8 cellular contexts compared by ENCODE assay signal in genomic region chr7:113085781-113086390, GRCh38. TPM values are rescaled to one million over a fixed set of nuclear protein-coding genes. Genes with fewer than 3 reads are reported as not detected.
DNase-seq lines count a peak whose midpoint lies in the region; ATAC-seq lines count a peak whose summit lies in the region.

No MANE protein-coding gene starts in this region.

- no peak overlapping the region for H3K27ac Mint-ChIP-seq in activated T-helper 17 cell treated with anti-CD3 and anti-CD28 coated beads, Interleukin-2, amount 50 U/mL, for 72 hours
- no peak overlapping the region for H3K27ac Mint-ChIP-seq in CD8-positive, alpha-beta memory T cell

- H3K4me3 Mint-ChIP-seq in activated T-helper 17 cell treated with anti-CD3 and anti-CD28 coated beads, Interleukin-2, amount 50 U/mL, for 72 hours = peak overlapping the region; percentile 22
- peak overlapping the region in 3 of 7 donors; percentile 24 to 37 (median 33) for H3K4me3 Mint-ChIP-seq in CD8-positive, alpha-beta memory T cell

- H3K36me3 Mint-ChIP-seq in activated T-helper 17 cell treated with anti-CD3 and anti-CD28 coated beads, Interleukin-2, amount 50 U/mL, for 72 hours (ENCODE audit: low read depth) = no peaks in the 10 kb centered on the region
- no peaks in the 10 kb centered on the region for H3K36me3 Mint-ChIP-seq in CD8-positive, alpha-beta memory T cell

- peaks cover 57% of the 10 kb centered on the region for H3K27me3 ChIP-seq in iPS-20b (ENCODE audit: insufficient read depth, low read length)
- H3K27me3 ChIP-seq in CD8-positive, alpha-beta memory T cell (ENCODE audit: insufficient read depth, low read length, poor library complexity, severe bottlenecking) = peaks cover 12% of the 10 kb centered on the region

- peak; percentile 4 for DNase-seq in HS-5 (ENCODE audit: low read depth)
- DNase-seq in CD8-positive, alpha-beta memory T cell = no peak
- DNase-seq in effector CD4-positive, alpha-beta T cell = no peak

- peaks cover 11% of the 10 kb centered on the region for H3K4me1 ChIP-seq in iPS-20b (ENCODE audit: insufficient read depth, low read length)
- H3K4me1 ChIP-seq in CD8-positive, alpha-beta memory T cell (ENCODE audit: insufficient read depth, low read length) = peaks cover 4% of the 10 kb centered on the region

- H3K27ac ChIP-seq in iPS-20b (ENCODE audit: low read length) = no peak overlapping the region
- peak overlapping the region; percentile 47 for H3K27ac ChIP-seq in temporal lobe (ENCODE audit: low read depth, low read length)
- no peak overlapping the region for H3K27ac ChIP-seq in CD8-positive, alpha-beta memory T cell (ENCODE audit: low read depth, low read length)

- H3K4me1 Mint-ChIP-seq in activated T-helper 17 cell treated with anti-CD3 and anti-CD28 coated beads, Interleukin-2, amount 50 U/mL, for 72 hours = peaks cover 5% of the 10 kb centered on the region
- H3K4me1 Mint-ChIP-seq in CD8-positive, alpha-beta memory T cell = peaks cover 4 to 21% (median 16%) of the 10 kb centered on the region in 3 donors

- no peaks in the 10 kb centered on the region for H3K9me3 Mint-ChIP-seq in activated T-helper 17 cell treated with anti-CD3 and anti-CD28 coated beads, Interleukin-2, amount 50 U/mL, for 72 hours
- peaks cover 0 to 3% (median 0%) of the 10 kb centered on the region in 5 donors for H3K9me3 Mint-ChIP-seq in CD8-positive, alpha-beta memory T cell

- H3K27me3 Mint-ChIP-seq in activated T-helper 17 cell treated with anti-CD3 and anti-CD28 coated beads, Interleukin-2, amount 50 U/mL, for 72 hours = peaks cover 40% of the 10 kb centered on the region
- peaks cover 35 to 68% of the 10 kb centered on the region in 2 donors for H3K27me3 Mint-ChIP-seq in CD8-positive, alpha-beta memory T cell

- no peaks in the 10 kb centered on the region for H3K36me3 ChIP-seq in iPS-20b (ENCODE audit: insufficient read depth, low read depth, low read length)
- H3K36me3 ChIP-seq in CD8-positive, alpha-beta memory T cell (ENCODE audit: insufficient read depth, low read length) = no peaks in the 10 kb centered on the region

- no peak overlapping the region for H3K9ac ChIP-seq in iPS-20b (ENCODE audit: low read depth, low read length)

- H3K9me3 ChIP-seq in iPS-20b (ENCODE audit: insufficient read depth, low read depth, low read length) = no peaks in the 10 kb centered on the region
- H3K9me3 ChIP-seq in CD8-positive, alpha-beta memory T cell (ENCODE audit: low read length) = no peaks in the 10 kb centered on the region

- POLR2A ChIA-PET in CD8-positive, alpha-beta memory T cell (lab: Charles Lee) = no interaction called here

- ATAC-seq in GM18517 (IDR thresholded peaks at IDR 0.05; ENCODE audit: unreplicated experiment) = peak; percentile 26
- ATAC-seq in activated T-helper 17 cell treated with anti-CD3 and anti-CD28 coated beads, Interleukin-2, amount 50 U/mL, for 72 hours (replicated peaks) = no peak
- no peak for ATAC-seq in HG03520 (IDR thresholded peaks at IDR 0.05; ENCODE audit: unreplicated experiment)

- CTCF ChIA-PET in CD8-positive, alpha-beta memory T cell (lab: Charles Lee) = interaction anchor here (0.5 kb wide), 1 partner anchor 59 kb away, joined by 3 read pairs; no protein-coding TSS in a partner anchor

- H3K4me3 ChIP-seq in iPS-20b (ENCODE audit: low read length) = peak overlapping the region; percentile 60
- no peak overlapping the region for H3K4me3 ChIP-seq in CD8-positive, alpha-beta memory T cell (ENCODE audit: low read length)

RNA-seq across cellular contexts. Expression of gene GPR85, which starts 0.7 kb away (rescaled TPM):
- total RNA-seq in activated T-helper 17 cell treated with anti-CD3 and anti-CD28 coated beads, Interleukin-2, amount 50 U/mL, for 72 hours = under 1 TPM in 1 of 2 donors, not detected in 1; 0.17 TPM
- 131 TPM for total RNA-seq in temporal lobe
- total RNA-seq in CD8-positive, alpha-beta memory T cell = not detected
- not detected for polyA plus RNA-seq in CD8-positive, alpha-beta memory T cell

RNA-seq across cellular contexts. Expression of gene SMIM30, which starts 32.5 kb away (rescaled TPM):
- 10 to 100 TPM; 29.2 to 56.5 TPM for total RNA-seq in activated T-helper 17 cell treated with anti-CD3 and anti-CD28 coated beads, Interleukin-2, amount 50 U/mL, for 72 hours
- total RNA-seq in temporal lobe = 15.7 TPM
- 10 to 100 TPM; 47.9 to 52.4 TPM for total RNA-seq in CD8-positive, alpha-beta memory T cell
- 53.3 TPM for polyA plus RNA-seq in CD8-positive, alpha-beta memory T cell

Comparison
In these comparisons a context has a peak if more than half of its experiments do, and no peak if none do; other contexts are left out.
1. RNA of gene GPR85, which starts 0.7 kb away (total RNA-seq): 131 TPM in temporal lobe (single experiment); 0.17 TPM in activated T-helper 17 cell treated with anti-CD3 and anti-CD28 coated beads, Interleukin-2, amount 50 U/mL, for 72 hours and not detected in CD8-positive, alpha-beta memory T cell; every median in the first group is over 100 times any median in the second.